Comparison of ENCODE assay signal across 8 cellular contexts in genomic region chr20:50112512-50113419, GRCh38. TPM values are rescaled to one million over a fixed set of nuclear protein-coding genes. Genes with fewer than 3 reads are reported as not detected.
A peak's percentile ranks its signal among the peaks of the same experiment; 100 is the strongest.
DNase-seq lines count a peak whose midpoint lies in the region; ATAC-seq and TF ChIP-seq lines count a peak whose summit lies in the region.

Gene UBE2V1 (minus strand): TSS chr20:50113150. CDS start chr20:50113128, 22 bp downstream.

- peak; percentile 36 for TF ChIP-seq CTCF in osteoblast (IDR thresholded peaks at IDR 0.05; ENCODE audit: extremely low read depth, low read depth, low read length)

- peaks cover 8% of the 10 kb centered on the region for H3K36me3 ChIP-seq in HAP-1 (replicated peaks)
- H3K36me3 ChIP-seq in osteoblast (ENCODE audit: insufficient read depth, low read length): peaks cover 10% of the 10 kb centered on the region

- H3K27me3 ChIP-seq in HAP-1 (ENCODE audit: low read depth): no peaks in the 10 kb centered on the region
- H3K27me3 ChIP-seq in osteoblast (ENCODE audit: insufficient read depth, low read length): no peaks in the 10 kb centered on the region

- peak within 1 kb of the TSS; percentile 98 for H3K4me2 ChIP-seq in osteoblast (ENCODE audit: insufficient read depth, low read length)

- peak within 1 kb of the TSS; percentile 89 for H2AFZ ChIP-seq in osteoblast (ENCODE audit: low read length)

- H3K27ac ChIP-seq in osteoblast (ENCODE audit: low read depth, low read length): peak within 1 kb of the TSS; percentile 90
- H3K27ac ChIP-seq in temporal lobe (ENCODE audit: low read depth, low read length): peak within 1 kb of the TSS; percentile 93

- peaks cover 66% of the 10 kb centered on the region for H3K79me2 ChIP-seq in osteoblast (ENCODE audit: insufficient read depth, low read length)

- no peaks in the 10 kb centered on the region for H3K9me3 Mint-ChIP-seq in activated naive CD4-positive, alpha-beta T cell treated with anti-CD3 and anti-CD28 coated beads, Interleukin-2, amount 50 U/mL, for 72 hours

- in situ Hi-C loops in HAP-1 (cut with MboI; ENCODE audit: low sequenced_read_pairs): no loop called here

- H3K27ac Mint-ChIP-seq in activated naive CD4-positive, alpha-beta T cell treated with anti-CD3 and anti-CD28 coated beads, Interleukin-2, amount 50 U/mL, for 72 hours: peak within 1 kb of the TSS; percentile 92 to 99

- DNase-seq in DMS79 treated with DMSO at 0.1 percent for 48 hours (lab: John Stamatoyannopoulos, UW): peak; percentile 60
- DNase-seq in HAP-1 (ENCODE audit: low spot score in 2 of 2): peak; percentile 77 to 92
- DNase-seq in NCI-H1092 treated with DMSO at 0.1 percent for 48 hours (lab: John Stamatoyannopoulos, UW): peak; percentile 70
- peak; percentile 88 for DNase-seq in SKM-1 treated with dmso at 0.1 percent for 144 hours (lab: John Stamatoyannopoulos, UW; ENCODE audit: unreplicated experiment)
- peak; percentile 86 to 87 for DNase-seq in activated naive CD4-positive, alpha-beta T cell treated with anti-CD3 and anti-CD28 coated beads, Interleukin-2, amount 50 U/mL, for 72 hours (ENCODE audit: low spot score in 2 of 2)
- DNase-seq in glomerular endothelial cell (ENCODE audit: extremely low read depth, low read depth, low spot score): no peak
- DNase-seq in osteoblast (ENCODE audit: insufficient read length, low spot score, missing footprints): peak; percentile 98

- H4K20me1 ChIP-seq in osteoblast (ENCODE audit: insufficient read depth, low read length): peaks cover 46% of the 10 kb centered on the region

- H3K9me3 ChIP-seq in HAP-1 (no peaks in the 10 kb centered on the region), osteoblast (ENCODE audit: low read depth, low read length) (no peaks in the 10 kb centered on the region)

- H3K4me1 ChIP-seq in HAP-1 (peaks cover 37% of the 10 kb centered on the region), osteoblast (ENCODE audit: insufficient read depth, low read length) (peaks cover 60% of the 10 kb centered on the region)

- peak within 1 kb of the TSS; percentile 86 for H3K4me3 ChIP-seq in HAP-1
- H3K4me3 ChIP-seq in osteoblast (ENCODE audit: insufficient read depth, low read length): peak within 1 kb of the TSS; percentile 90

- peak; percentile 68 to 75 for ATAC-seq in activated naive CD4-positive, alpha-beta T cell treated with anti-CD3 and anti-CD28 coated beads, Interleukin-2, amount 50 U/mL, for 72 hours

- peaks cover 31 to 34% of the 10 kb centered on the region in 2 donors for H3K36me3 Mint-ChIP-seq in activated naive CD4-positive, alpha-beta T cell treated with anti-CD3 and anti-CD28 coated beads, Interleukin-2, amount 50 U/mL, for 72 hours

RNA-seq across cellular contexts. Expression of gene UBE2V1, which starts in this region (rescaled TPM):
- 100 to 1,000 TPM; 152 to 221 TPM for total RNA-seq in activated naive CD4-positive, alpha-beta T cell treated with anti-CD3 and anti-CD28 coated beads, Interleukin-2, amount 50 U/mL, for 72 hours
- total RNA-seq in glomerular endothelial cell: 98.7 and 139 TPM in 2 replicates
- 90.8 and 100 TPM in 2 replicates for total RNA-seq in osteoblast
- 38.4 TPM for total RNA-seq in temporal lobe
